In genomic region chr1:7278827-7279752, GRCh38 we compare ENCODE assay signal across 21 cellular contexts.
DNase-seq lines count a peak whose midpoint lies in the region; ATAC-seq, FAIRE-seq and TF ChIP-seq lines count a peak whose summit lies in the region.
"Had no signal": no experiment of that assay in that cellular context is flagged by ENCODE, and none has a peak within 500 bp of the region (broad histone marks: within the 10 kb centered on the region; RNA-seq: fewer than 3 reads in every experiment).

No MANE protein-coding gene starts in this region.

- H3K4me2 ChIP-seq in A549 (no peak overlapping the region), neural progenitor cell (no peak overlapping the region)

- TF ChIP-seq RAD21 in A549 (conservative IDR thresholded peaks at IDR 0.05 in 1 of 2, IDR thresholded peaks at IDR 0.05 in 1 of 2) = no peak

- H3K4me3 ChIP-seq in A549 = no peak overlapping the region
- peak overlapping the region; percentile 20 for H3K4me3 ChIP-seq in SJCRH30
- no peak overlapping the region for H3K4me3 ChIP-seq in neural progenitor cell
- H3K4me3 ChIP-seq in BE2C (ENCODE audit: low read depth, low read length) = no peak overlapping the region
- H3K4me3 ChIP-seq: mucosa of descending colon, upper lobe of right lung had no signal

- 84% methylated on average over 11 of the region's 16 CpGs for WGBS in A549 (ENCODE audit: missing lambda C conversion rate)

- H3K9me3 ChIP-seq in A549 = peaks cover 12% of the 10 kb centered on the region
- peaks cover 7% of the 10 kb centered on the region; the same call in 1 of the 2 replicates for H3K9me3 ChIP-seq in SJCRH30 (replicated peaks)
- H3K9me3 ChIP-seq in neural progenitor cell (ENCODE audit: low read depth) = no peaks in the 10 kb centered on the region
- H3K9me3 ChIP-seq in BE2C = no peaks in the 10 kb centered on the region
- H3K9me3 ChIP-seq: mucosa of descending colon, upper lobe of right lung had no signal

- no peaks in the 10 kb centered on the region for H3K79me2 ChIP-seq in neural progenitor cell (ENCODE audit: low read depth)
- H3K79me2 ChIP-seq: parathyroid adenoma had no signal

- H2AFZ ChIP-seq in neural progenitor cell (replicated peaks) = no peak overlapping the region
- H2AFZ ChIP-seq: parathyroid adenoma had no signal

- no peak for TF ChIP-seq EP300 in A549 (IDR thresholded peaks at IDR 0.05)

- TF ChIP-seq POLR2A in A549 (IDR thresholded peaks at IDR 0.05; ENCODE audit: low read length) = no peak

- peak overlapping the region; percentile 25 to 74; a peak in 4 of 6 replicates for H3K27ac ChIP-seq in A549
- H3K27ac ChIP-seq in SJCRH30 = peak overlapping the region; percentile 42
- no peak overlapping the region for H3K27ac ChIP-seq in neural progenitor cell
- H3K27ac ChIP-seq: parathyroid adenoma, upper lobe of right lung had no signal

- POLR2A ChIA-PET in A549 (lab: Yijun Ruan, JAX) = no interaction called here

- no peaks in the 10 kb centered on the region for H3F3A ChIP-seq in neural progenitor cell (ENCODE audit: low read depth)

- no peaks in the 10 kb centered on the region for H4K20me1 ChIP-seq in neural progenitor cell (ENCODE audit: low read depth)

- TF ChIP-seq CTCF in A549 (IDR thresholded peaks at IDR 0.05) = no peak
- no peak for TF ChIP-seq CTCF in neural progenitor cell (IDR thresholded peaks at IDR 0.05)
- TF ChIP-seq CTCF in BE2C (IDR thresholded peaks at IDR 0.05; ENCODE audit: low read depth, low read length) = no peak

- no peaks in the 10 kb centered on the region for H3K27me3 ChIP-seq in SJCRH30
- no peaks in the 10 kb centered on the region for H3K27me3 ChIP-seq in neural progenitor cell
- no peaks in the 10 kb centered on the region for H3K27me3 ChIP-seq in BE2C

- ATAC-seq in A549 (no peak), GM18868 (IDR thresholded peaks at IDR 0.05; ENCODE audit: unreplicated experiment) (no peak)
- ATAC-seq: left lobe of liver, Panc1, SK-N-SH treated with all-trans-retinoic acid at 6 μM for 48 hours, upper lobe of right lung had no signal

- H3K36me3 ChIP-seq in SJCRH30 = no peaks in the 10 kb centered on the region
- no peaks in the 10 kb centered on the region for H3K36me3 ChIP-seq in neural progenitor cell
- H3K36me3 ChIP-seq in BE2C = no peaks in the 10 kb centered on the region
- H3K36me3 ChIP-seq: upper lobe of right lung had no signal

- H3K4me3 Mint-ChIP-seq in neural progenitor cell = no peak overlapping the region
- H3K4me3 Mint-ChIP-seq: activated naive CD8-positive, alpha-beta T cell; activated T-helper 1 cell treated with anti-CD3 and anti-CD28 coated beads, Interleukin-12 subunit alpha, Interleukin-12 subunit beta, Interleukin-2, Interleukin-4 antibody, amounts not matched to agents 30 ng/mL and 10 ng/mL and 1 ng/mL, durations not matched to agents 14 hours and 24 hours and 36 hours had no signal

- CTCF ChIA-PET in A549 (lab: Yijun Ruan, JAX) = interaction anchor here (1.3 kb wide), 1 partner anchor 49 kb away, joined by 3 read pairs; no protein-coding TSS in a partner anchor

- no peak for FAIRE-seq in A549 (lab: Jason Lieb, UNC)

- H3K27ac Mint-ChIP-seq in neural progenitor cell = no peak overlapping the region
- H3K27ac Mint-ChIP-seq: activated naive CD8-positive, alpha-beta T cell; activated T-helper 1 cell treated with anti-CD3 and anti-CD28 coated beads, Interleukin-12 subunit alpha, Interleukin-12 subunit beta, Interleukin-2, Interleukin-4 antibody, amounts not matched to agents 30 ng/mL and 10 ng/mL and 1 ng/mL, durations not matched to agents 14 hours and 24 hours and 36 hours had no signal

- H3K9me3 Mint-ChIP-seq in neural progenitor cell = peaks cover 19% of the 10 kb centered on the region
- H3K9me3 Mint-ChIP-seq: activated T-helper 1 cell treated with anti-CD3 and anti-CD28 coated beads, Interleukin-12 subunit alpha, Interleukin-12 subunit beta, Interleukin-2, Interleukin-4 antibody, amounts not matched to agents 30 ng/mL and 10 ng/mL and 1 ng/mL, durations not matched to agents 14 hours and 24 hours and 36 hours had no signal

- DNase-seq in A549 (ENCODE audit: low read depth in 1 of 2, low spot score in 1 of 2) = no peak
- DNase-seq in NCI-H1092 treated with DMSO at 0.1 percent for 48 hours (lab: John Stamatoyannopoulos, UW) = peak; percentile 45
- DNase-seq in SJCRH30 = peak; percentile 52 to 60
- DNase-seq in mucosa of gallbladder (ENCODE audit: low spot score) = peak; percentile 9
- no peak for DNase-seq in neural progenitor cell (ENCODE audit: low spot score)
- DNase-seq in Kasumi-1 (lab: John Stamatoyannopoulos, UW) = no peak
- DNase-seq in BE2C = no peak
- DNase-seq: activated CD4-positive, alpha-beta T cell treated with anti-CD3 and anti-CD28 coated beads for 1 hour; cortex of kidney; Karpas-422; NCI-H526; stimulated activated CD4-positive, alpha-beta T cell treated with anti-CD3 and anti-CD28 coated beads, Interleukin-2, amount 100 ng/mL, for 48 hours; upper lobe of right lung had no signal

- no peak overlapping the region for H3K9ac ChIP-seq in neural progenitor cell
- H3K9ac ChIP-seq: parathyroid adenoma had no signal

- peaks cover 13% of the 10 kb centered on the region for H3K4me1 ChIP-seq in A549
- peaks cover 46% of the 10 kb centered on the region for H3K4me1 ChIP-seq in SJCRH30
- H3K4me1 ChIP-seq in neural progenitor cell = no peaks in the 10 kb centered on the region
- H3K4me1 ChIP-seq in BE2C = no peaks in the 10 kb centered on the region
- H3K4me1 ChIP-seq: parathyroid adenoma, upper lobe of right lung had no signal

- H3K27me3 Mint-ChIP-seq in neural progenitor cell (ENCODE audit: insufficient read depth, low read depth) = peaks cover 2% of the 10 kb centered on the region

- H3K4me1 Mint-ChIP-seq in neural progenitor cell = no peaks in the 10 kb centered on the region

- H3K36me3 Mint-ChIP-seq in neural progenitor cell = no peaks in the 10 kb centered on the region
- H3K36me3 Mint-ChIP-seq: activated naive CD8-positive, alpha-beta T cell had no signal

TF ChIP-seq in A549, 52 proteins besides CTCF, POLR2A, EP300 and RAD21:
- TF ChIP-seq ESRRA (IDR thresholded peaks at IDR 0.05; ENCODE audit: borderline replicate concordance, low read length) (no peak), KDM5A (IDR thresholded peaks at IDR 0.05) (no peak), HOXB13 (CRISPR knock-in tag; IDR thresholded peaks at IDR 0.05; ENCODE audit: low read depth) (no peak), POLR2AphosphoS2 (conservative IDR thresholded peaks at IDR 0.05; ENCODE audit: low read length) (no peak), FOSB (CRISPR knock-in tag; IDR thresholded peaks at IDR 0.05) (no peak), NFE2L2 (conservative IDR thresholded peaks at IDR 0.05; ENCODE audit: low read length) (no peak), ATOH8 (CRISPR knock-in tag; IDR thresholded peaks at IDR 0.05; ENCODE audit: low read depth) (no peak), SREBF2 (IDR thresholded peaks at IDR 0.05) (no peak), CBX8 (IDR thresholded peaks at IDR 0.05) (no peak), CHD2 (IDR thresholded peaks at IDR 0.05; ENCODE audit: low read length, partially characterized antibody) (no peak), FOSL2 (IDR thresholded peaks at IDR 0.05) (no peak), FOSL2 (CRISPR knock-in tag; IDR thresholded peaks at IDR 0.05) (no peak), ZFP36 (IDR thresholded peaks at IDR 0.05; ENCODE audit: borderline replicate concordance, partially characterized antibody) (no peak), RARB (CRISPR knock-in tag; IDR thresholded peaks at IDR 0.05) (no peak)

Comparison
In these comparisons a context has a peak if more than half of its experiments do, and no peak if none do; other contexts are left out.
1. DNase-seq: peak in NCI-H1092 treated with DMSO at 0.1 percent for 48 hours (single experiment), SJCRH30 (2 of 2) and mucosa of gallbladder (single experiment); none in A549 (0 of 2), neural progenitor cell (single experiment), Kasumi-1 (0 of 2) and BE2C (single experiment).